In the genomic region with DNA sequence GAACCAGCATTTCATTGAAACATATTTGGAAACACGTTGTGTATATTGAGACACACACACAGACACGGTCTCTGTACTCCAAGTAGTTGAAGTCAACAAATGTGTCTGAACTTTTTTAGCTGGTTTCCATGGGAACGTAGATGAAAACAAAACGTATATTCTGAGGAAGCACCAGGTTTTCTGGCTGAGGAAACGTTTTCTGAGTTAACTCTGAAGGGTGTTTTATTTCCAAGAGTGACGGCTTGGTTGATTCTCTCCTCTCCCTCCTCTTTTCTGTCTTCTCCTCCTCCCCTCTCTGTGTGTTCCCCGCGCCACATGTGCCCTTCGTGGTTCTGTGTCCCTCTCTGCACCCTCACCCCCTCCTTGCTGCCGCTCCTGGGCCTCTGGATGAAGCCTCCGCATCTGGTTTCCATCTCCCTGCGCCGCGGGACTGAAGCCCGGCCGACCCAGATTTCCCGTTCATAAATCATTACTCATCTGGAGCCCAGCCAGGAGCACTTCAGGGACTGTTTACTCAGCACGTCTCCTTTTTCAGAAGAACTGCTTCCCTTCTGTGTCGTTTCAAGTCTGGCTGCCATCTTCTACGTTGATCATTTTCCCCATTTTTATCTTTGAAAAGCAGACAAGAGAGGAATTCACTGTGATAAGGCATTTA, we compare ENCODE assay signal across 1 cellular context.
A peak's percentile ranks its signal among the peaks of the same experiment; 100 is the strongest.
TF ChIP-seq lines count a peak whose summit lies in the region.

No MANE protein-coding gene starts in this region.

TF ChIP-seq in HEK293, 187 proteins besides CTCF, POLR2A, EP300 and RAD21 (continued from another document and continues in another):
- TF ChIP-seq, protein P1, sequence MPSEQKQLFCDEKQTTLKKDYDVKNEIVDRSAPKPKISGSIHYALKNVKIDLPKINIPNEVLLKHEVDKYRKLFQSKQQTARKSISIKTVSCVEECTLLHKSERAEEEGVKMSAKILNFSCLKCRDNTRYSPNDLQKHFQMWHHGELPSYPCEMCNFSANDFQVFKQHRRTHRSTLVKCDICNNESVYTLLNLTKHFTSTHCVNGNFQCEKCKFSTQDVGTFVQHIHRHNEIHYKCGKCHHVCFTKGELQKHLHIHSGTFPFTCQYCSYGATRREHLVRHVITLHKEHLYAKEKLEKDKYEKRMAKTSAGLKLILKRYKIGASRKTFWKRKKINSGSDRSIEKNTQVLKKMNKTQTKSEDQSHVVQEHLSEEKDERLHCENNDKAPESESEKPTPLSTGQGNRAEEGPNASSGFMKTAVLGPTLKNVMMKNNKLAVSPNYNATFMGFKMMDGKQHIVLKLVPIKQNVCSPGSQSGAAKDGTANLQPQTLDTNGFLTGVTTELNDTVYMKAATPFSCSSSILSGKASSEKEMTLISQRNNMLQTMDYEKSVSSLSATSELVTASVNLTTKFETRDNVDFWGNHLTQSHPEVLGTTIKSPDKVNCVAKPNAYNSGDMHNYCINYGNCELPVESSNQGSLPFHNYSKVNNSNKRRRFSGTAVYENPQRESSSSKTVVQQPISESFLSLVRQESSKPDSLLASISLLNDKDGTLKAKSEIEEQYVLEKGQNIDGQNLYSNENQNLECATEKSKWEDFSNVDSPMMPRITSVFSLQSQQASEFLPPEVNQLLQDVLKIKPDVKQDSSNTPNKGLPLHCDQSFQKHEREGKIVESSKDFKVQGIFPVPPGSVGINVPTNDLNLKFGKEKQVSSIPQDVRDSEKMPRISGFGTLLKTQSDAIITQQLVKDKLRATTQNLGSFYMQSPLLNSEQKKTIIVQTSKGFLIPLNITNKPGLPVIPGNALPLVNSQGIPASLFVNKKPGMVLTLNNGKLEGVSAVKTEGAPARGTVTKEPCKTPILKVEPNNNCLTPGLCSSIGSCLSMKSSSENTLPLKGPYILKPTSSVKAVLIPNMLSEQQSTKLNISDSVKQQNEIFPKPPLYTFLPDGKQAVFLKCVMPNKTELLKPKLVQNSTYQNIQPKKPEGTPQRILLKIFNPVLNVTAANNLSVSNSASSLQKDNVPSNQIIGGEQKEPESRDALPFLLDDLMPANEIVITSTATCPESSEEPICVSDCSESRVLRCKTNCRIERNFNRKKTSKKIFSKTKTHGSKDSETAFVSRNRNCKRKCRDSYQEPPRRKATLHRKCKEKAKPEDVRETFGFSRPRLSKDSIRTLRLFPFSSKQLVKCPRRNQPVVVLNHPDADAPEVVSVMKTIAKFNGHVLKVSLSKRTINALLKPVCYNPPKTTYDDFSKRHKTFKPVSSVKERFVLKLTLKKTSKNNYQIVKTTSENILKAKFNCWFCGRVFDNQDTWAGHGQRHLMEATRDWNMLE (tag by site-specific recombination; conservative IDR thresholded peaks at IDR 0.05; ENCODE audit: low read depth), result 0 out of 2 replicates have a peak, but pooled peaks have one; percentile 20
- TF ChIP-seq, protein P2, sequence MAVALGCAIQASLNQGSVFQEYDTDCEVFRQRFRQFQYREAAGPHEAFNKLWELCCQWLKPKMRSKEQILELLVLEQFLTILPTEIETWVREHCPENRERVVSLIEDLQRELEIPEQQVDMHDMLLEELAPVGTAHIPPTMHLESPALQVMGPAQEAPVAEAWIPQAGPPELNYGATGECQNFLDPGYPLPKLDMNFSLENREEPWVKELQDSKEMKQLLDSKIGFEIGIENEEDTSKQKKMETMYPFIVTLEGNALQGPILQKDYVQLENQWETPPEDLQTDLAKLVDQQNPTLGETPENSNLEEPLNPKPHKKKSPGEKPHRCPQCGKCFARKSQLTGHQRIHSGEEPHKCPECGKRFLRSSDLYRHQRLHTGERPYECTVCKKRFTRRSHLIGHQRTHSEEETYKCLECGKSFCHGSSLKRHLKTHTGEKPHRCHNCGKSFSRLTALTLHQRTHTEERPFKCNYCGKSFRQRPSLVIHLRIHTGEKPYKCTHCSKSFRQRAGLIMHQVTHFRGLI (tag by site-specific recombination; IDR thresholded peaks at IDR 0.05), result peak; percentile 56; the same call in 1 of the 2 replicates
- TF ChIP-seq, protein P3, sequence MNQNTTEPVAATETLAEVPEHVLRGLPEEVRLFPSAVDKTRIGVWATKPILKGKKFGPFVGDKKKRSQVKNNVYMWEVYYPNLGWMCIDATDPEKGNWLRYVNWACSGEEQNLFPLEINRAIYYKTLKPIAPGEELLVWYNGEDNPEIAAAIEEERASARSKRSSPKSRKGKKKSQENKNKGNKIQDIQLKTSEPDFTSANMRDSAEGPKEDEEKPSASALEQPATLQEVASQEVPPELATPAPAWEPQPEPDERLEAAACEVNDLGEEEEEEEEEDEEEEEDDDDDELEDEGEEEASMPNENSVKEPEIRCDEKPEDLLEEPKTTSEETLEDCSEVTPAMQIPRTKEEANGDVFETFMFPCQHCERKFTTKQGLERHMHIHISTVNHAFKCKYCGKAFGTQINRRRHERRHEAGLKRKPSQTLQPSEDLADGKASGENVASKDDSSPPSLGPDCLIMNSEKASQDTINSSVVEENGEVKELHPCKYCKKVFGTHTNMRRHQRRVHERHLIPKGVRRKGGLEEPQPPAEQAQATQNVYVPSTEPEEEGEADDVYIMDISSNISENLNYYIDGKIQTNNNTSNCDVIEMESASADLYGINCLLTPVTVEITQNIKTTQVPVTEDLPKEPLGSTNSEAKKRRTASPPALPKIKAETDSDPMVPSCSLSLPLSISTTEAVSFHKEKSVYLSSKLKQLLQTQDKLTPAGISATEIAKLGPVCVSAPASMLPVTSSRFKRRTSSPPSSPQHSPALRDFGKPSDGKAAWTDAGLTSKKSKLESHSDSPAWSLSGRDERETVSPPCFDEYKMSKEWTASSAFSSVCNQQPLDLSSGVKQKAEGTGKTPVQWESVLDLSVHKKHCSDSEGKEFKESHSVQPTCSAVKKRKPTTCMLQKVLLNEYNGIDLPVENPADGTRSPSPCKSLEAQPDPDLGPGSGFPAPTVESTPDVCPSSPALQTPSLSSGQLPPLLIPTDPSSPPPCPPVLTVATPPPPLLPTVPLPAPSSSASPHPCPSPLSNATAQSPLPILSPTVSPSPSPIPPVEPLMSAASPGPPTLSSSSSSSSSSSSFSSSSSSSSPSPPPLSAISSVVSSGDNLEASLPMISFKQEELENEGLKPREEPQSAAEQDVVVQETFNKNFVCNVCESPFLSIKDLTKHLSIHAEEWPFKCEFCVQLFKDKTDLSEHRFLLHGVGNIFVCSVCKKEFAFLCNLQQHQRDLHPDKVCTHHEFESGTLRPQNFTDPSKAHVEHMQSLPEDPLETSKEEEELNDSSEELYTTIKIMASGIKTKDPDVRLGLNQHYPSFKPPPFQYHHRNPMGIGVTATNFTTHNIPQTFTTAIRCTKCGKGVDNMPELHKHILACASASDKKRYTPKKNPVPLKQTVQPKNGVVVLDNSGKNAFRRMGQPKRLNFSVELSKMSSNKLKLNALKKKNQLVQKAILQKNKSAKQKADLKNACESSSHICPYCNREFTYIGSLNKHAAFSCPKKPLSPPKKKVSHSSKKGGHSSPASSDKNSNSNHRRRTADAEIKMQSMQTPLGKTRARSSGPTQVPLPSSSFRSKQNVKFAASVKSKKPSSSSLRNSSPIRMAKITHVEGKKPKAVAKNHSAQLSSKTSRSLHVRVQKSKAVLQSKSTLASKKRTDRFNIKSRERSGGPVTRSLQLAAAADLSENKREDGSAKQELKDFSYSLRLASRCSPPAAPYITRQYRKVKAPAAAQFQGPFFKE (tag by site-specific recombination; IDR thresholded peaks at IDR 0.05; ENCODE audit: borderline replicate concordance), result no peak
- TF ChIP-seq ZNF768 (tag by site-specific recombination; IDR thresholded peaks at IDR 0.05) (no peak), RBAK (tag by site-specific recombination; IDR thresholded peaks at IDR 0.05) (no peak), ZIC2 (tag by site-specific recombination; IDR thresholded peaks at IDR 0.05) (peak; percentile 87), ZNF48 (tag by site-specific recombination; IDR thresholded peaks at IDR 0.05) (no peak), HOXA7 (CRISPR knock-in tag; IDR thresholded peaks at IDR 0.05; ENCODE audit: borderline replicate concordance) (no peak), ZNF629 (tag by site-specific recombination; IDR thresholded peaks at IDR 0.05) (peak; percentile 69), ZNF677 (tag by site-specific recombination; IDR thresholded peaks at IDR 0.05) (no peak), ZNF223 (tag by site-specific recombination; IDR thresholded peaks at IDR 0.05) (no peak), ZNF184 (tag by site-specific recombination; IDR thresholded peaks at IDR 0.05) (0 out of 2 replicates have a peak, but pooled peaks have one; percentile 32), ZBTB21 (tag by site-specific recombination; IDR thresholded peaks at IDR 0.05) (peak; percentile 38; the same call in 1 of the 2 replicates), ZNF555 (tag by site-specific recombination; conservative IDR thresholded peaks at IDR 0.05) (no peak), ZNF248 (tag by site-specific recombination; IDR thresholded peaks at IDR 0.05) (no peak)
- TF ChIP-seq, protein P4, sequence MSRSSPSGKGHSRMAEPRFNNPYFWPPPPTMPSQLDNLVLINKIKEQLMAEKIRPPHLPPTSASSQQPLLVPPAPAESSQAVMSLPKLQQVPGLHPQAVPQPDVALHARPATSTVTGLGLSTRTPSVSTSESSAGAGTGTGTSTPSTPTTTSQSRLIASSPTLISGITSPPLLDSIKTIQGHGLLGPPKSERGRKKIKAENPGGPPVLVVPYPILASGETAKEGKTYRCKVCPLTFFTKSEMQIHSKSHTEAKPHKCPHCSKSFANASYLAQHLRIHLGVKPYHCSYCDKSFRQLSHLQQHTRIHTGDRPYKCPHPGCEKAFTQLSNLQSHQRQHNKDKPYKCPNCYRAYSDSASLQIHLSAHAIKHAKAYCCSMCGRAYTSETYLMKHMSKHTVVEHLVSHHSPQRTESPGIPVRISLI (tag by site-specific recombination; IDR thresholded peaks at IDR 0.05), result no peak; the same call in 1 of the 2 replicates
- TF ChIP-seq, protein P5, sequence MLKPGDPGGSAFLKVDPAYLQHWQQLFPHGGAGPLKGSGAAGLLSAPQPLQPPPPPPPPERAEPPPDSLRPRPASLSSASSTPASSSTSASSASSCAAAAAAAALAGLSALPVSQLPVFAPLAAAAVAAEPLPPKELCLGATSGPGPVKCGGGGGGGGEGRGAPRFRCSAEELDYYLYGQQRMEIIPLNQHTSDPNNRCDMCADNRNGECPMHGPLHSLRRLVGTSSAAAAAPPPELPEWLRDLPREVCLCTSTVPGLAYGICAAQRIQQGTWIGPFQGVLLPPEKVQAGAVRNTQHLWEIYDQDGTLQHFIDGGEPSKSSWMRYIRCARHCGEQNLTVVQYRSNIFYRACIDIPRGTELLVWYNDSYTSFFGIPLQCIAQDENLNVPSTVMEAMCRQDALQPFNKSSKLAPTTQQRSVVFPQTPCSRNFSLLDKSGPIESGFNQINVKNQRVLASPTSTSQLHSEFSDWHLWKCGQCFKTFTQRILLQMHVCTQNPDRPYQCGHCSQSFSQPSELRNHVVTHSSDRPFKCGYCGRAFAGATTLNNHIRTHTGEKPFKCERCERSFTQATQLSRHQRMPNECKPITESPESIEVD (tag by site-specific recombination; IDR thresholded peaks at IDR 0.05), result peak; percentile 62
- TF ChIP-seq, protein P6, sequence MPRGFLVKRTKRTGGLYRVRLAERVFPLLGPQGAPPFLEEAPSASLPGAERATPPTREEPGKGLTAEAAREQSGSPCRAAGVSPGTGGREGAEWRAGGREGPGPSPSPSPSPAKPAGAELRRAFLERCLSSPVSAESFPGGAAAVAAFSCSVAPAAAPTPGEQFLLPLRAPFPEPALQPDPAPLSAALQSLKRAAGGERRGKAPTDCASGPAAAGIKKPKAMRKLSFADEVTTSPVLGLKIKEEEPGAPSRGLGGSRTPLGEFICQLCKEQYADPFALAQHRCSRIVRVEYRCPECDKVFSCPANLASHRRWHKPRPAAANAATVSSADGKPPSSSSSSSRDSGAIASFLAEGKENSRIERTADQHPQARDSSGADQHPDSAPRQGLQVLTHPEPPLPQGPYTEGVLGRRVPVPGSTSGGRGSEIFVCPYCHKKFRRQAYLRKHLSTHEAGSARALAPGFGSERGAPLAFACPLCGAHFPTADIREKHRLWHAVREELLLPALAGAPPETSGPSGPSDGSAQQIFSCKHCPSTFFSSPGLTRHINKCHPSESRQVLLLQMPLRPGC (tag by site-specific recombination; IDR thresholded peaks at IDR 0.05), result 0 out of 2 replicates have a peak, but pooled peaks have one; percentile 15
- TF ChIP-seq, protein P7, sequence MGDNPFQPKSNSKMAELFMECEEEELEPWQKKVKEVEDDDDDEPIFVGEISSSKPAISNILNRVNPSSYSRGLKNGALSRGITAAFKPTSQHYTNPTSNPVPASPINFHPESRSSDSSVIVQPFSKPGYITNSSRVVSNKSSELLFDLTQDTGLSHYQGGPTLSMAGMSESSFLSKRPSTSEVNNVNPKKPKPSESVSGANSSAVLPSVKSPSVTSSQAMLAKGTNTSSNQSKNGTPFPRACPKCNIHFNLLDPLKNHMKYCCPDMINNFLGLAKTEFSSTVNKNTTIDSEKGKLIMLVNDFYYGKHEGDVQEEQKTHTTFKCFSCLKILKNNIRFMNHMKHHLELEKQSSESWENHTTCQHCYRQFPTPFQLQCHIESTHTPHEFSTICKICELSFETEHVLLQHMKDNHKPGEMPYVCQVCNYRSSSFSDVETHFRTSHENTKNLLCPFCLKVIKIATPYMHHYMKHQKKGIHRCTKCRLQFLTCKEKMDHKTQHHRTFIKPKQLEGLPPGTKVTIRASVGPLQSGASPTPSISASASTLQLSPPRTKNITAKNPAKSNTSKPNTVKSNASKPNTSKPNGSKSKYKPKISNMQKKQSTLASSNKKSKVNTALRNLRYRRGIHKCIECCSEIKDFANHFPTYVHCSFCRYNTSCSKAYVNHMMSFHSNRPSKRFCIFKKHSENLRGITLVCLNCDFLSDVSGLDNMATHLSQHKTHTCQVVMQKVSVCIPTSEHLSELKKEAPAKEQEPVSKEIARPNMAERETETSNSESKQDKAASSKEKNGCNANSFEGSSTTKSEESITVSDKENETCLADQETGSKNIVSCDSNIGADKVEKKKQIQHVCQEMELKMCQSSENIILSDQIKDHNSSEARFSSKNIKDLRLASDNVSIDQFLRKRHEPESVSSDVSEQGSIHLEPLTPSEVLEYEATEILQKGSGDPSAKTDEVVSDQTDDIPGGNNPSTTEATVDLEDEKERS (tag by site-specific recombination; IDR thresholded peaks at IDR 0.05), result no peak
- TF ChIP-seq, protein P8, sequence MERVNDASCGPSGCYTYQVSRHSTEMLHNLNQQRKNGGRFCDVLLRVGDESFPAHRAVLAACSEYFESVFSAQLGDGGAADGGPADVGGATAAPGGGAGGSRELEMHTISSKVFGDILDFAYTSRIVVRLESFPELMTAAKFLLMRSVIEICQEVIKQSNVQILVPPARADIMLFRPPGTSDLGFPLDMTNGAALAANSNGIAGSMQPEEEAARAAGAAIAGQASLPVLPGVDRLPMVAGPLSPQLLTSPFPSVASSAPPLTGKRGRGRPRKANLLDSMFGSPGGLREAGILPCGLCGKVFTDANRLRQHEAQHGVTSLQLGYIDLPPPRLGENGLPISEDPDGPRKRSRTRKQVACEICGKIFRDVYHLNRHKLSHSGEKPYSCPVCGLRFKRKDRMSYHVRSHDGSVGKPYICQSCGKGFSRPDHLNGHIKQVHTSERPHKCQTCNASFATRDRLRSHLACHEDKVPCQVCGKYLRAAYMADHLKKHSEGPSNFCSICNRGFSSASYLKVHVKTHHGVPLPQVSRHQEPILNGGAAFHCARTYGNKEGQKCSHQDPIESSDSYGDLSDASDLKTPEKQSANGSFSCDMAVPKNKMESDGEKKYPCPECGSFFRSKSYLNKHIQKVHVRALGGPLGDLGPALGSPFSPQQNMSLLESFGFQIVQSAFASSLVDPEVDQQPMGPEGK (tag by site-specific recombination; IDR thresholded peaks at IDR 0.05), result peak; percentile 87
